Comparison of ENCODE assay signal across 3 cellular contexts in the genomic region with DNA sequence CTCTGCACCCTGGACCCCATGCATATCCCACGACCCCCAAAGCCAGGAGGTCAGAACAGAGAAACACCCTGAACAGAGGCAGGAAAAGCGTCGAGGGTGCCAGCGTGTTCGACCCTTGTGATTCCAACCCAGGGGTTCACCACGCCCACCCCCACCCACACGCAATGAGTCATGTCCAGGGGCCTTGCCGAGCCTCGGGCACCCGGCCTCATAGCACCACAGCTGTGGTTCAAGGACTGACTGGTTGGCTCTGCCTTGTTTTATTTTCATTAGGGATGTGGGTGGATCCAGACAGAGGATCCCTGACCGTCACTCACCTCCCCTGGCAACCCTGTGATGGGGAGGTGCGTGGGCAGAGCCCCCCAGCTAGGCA.
TF ChIP-seq lines count a peak whose summit lies in the region.

No MANE protein-coding gene starts in this region.

TF ChIP-seq in SK-N-SH treated with all-trans-retinoic acid at 6 μM for 48 hours, 23 proteins besides CTCF, POLR2A, EP300 and RAD21:
- no peak for TF ChIP-seq PPARA (CRISPR knock-in tag; IDR thresholded peaks at IDR 0.05; ENCODE audit: borderline replicate concordance)
- TF ChIP-seq ZC3H10 (CRISPR knock-in tag; IDR thresholded peaks at IDR 0.05) = no peak
- no peak for TF ChIP-seq ZNF565 (CRISPR knock-in tag; conservative IDR thresholded peaks at IDR 0.05; ENCODE audit: low read depth)
- TF ChIP-seq GLIS3 (CRISPR knock-in tag; IDR thresholded peaks at IDR 0.05) = no peak
- TF ChIP-seq CSDC2 (CRISPR knock-in tag; IDR thresholded peaks at IDR 0.05) = no peak
- no peak for TF ChIP-seq TOX (CRISPR knock-in tag; IDR thresholded peaks at IDR 0.05; ENCODE audit: borderline replicate concordance)
- no peak for TF ChIP-seq ARNTL (CRISPR knock-in tag; IDR thresholded peaks at IDR 0.05; ENCODE audit: borderline replicate concordance, low read depth)
- TF ChIP-seq, protein P1, sequence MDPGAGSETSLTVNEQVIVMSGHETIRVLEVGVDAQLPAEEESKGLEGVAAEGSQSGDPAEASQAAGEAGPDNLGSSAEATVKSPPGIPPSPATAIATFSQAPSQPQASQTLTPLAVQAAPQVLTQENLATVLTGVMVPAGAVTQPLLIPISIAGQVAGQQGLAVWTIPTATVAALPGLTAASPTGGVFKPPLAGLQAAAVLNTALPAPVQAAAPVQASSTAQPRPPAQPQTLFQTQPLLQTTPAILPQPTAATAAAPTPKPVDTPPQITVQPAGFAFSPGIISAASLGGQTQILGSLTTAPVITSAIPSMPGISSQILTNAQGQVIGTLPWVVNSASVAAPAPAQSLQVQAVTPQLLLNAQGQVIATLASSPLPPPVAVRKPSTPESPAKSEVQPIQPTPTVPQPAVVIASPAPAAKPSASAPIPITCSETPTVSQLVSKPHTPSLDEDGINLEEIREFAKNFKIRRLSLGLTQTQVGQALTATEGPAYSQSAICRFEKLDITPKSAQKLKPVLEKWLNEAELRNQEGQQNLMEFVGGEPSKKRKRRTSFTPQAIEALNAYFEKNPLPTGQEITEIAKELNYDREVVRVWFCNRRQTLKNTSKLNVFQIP (CRISPR knock-in tag; IDR thresholded peaks at IDR 0.05; ENCODE audit: borderline replicate concordance, low read depth) = no peak
- no peak for TF ChIP-seq ZFP30 (CRISPR knock-in tag; IDR thresholded peaks at IDR 0.05)
- no peak for TF ChIP-seq TCF4 (CRISPR knock-in tag; IDR thresholded peaks at IDR 0.05; ENCODE audit: borderline replicate concordance)
- TF ChIP-seq, protein P2, sequence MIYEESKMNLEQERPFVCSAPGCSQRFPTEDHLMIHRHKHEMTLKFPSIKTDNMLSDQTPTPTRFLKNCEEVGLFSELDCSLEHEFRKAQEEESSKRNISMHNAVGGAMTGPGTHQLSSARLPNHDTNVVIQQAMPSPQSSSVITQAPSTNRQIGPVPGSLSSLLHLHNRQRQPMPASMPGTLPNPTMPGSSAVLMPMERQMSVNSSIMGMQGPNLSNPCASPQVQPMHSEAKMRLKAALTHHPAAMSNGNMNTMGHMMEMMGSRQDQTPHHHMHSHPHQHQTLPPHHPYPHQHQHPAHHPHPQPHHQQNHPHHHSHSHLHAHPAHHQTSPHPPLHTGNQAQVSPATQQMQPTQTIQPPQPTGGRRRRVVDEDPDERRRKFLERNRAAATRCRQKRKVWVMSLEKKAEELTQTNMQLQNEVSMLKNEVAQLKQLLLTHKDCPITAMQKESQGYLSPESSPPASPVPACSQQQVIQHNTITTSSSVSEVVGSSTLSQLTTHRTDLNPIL (CRISPR knock-in tag; IDR thresholded peaks at IDR 0.05; ENCODE audit: low read depth) = no peak
- TF ChIP-seq, protein P3, sequence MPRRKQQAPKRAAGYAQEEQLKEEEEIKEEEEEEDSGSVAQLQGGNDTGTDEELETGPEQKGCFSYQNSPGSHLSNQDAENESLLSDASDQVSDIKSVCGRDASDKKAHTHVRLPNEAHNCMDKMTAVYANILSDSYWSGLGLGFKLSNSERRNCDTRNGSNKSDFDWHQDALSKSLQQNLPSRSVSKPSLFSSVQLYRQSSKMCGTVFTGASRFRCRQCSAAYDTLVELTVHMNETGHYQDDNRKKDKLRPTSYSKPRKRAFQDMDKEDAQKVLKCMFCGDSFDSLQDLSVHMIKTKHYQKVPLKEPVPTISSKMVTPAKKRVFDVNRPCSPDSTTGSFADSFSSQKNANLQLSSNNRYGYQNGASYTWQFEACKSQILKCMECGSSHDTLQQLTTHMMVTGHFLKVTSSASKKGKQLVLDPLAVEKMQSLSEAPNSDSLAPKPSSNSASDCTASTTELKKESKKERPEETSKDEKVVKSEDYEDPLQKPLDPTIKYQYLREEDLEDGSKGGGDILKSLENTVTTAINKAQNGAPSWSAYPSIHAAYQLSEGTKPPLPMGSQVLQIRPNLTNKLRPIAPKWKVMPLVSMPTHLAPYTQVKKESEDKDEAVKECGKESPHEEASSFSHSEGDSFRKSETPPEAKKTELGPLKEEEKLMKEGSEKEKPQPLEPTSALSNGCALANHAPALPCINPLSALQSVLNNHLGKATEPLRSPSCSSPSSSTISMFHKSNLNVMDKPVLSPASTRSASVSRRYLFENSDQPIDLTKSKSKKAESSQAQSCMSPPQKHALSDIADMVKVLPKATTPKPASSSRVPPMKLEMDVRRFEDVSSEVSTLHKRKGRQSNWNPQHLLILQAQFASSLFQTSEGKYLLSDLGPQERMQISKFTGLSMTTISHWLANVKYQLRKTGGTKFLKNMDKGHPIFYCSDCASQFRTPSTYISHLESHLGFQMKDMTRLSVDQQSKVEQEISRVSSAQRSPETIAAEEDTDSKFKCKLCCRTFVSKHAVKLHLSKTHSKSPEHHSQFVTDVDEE (CRISPR knock-in tag; IDR thresholded peaks at IDR 0.05) = no peak
- TF ChIP-seq BACH2 (CRISPR knock-in tag; IDR thresholded peaks at IDR 0.05; ENCODE audit: borderline replicate concordance) = no peak
- no peak for TF ChIP-seq ZNF70 (CRISPR knock-in tag; IDR thresholded peaks at IDR 0.05)
TF ChIP-seq in SK-N-SH treated with all-trans-retinoic acid at 6 μM for 48 hours: peak in this region for 0.

TF ChIP-seq in SK-N-SH, 30 proteins besides CTCF, POLR2A, EP300 and RAD21:
- TF ChIP-seq NRF1 (IDR thresholded peaks at IDR 0.05; ENCODE audit: low read depth, low read length) = no peak
- TF ChIP-seq, protein P4, sequence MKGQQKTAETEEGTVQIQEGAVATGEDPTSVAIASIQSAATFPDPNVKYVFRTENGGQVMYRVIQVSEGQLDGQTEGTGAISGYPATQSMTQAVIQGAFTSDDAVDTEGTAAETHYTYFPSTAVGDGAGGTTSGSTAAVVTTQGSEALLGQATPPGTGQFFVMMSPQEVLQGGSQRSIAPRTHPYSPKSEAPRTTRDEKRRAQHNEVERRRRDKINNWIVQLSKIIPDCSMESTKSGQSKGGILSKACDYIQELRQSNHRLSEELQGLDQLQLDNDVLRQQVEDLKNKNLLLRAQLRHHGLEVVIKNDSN (IDR thresholded peaks at IDR 0.05; ENCODE audit: borderline replicate concordance, low read depth) = no peak

TF ChIP-seq in GM12878, 131 proteins besides CTCF, POLR2A, EP300 and RAD21:
- no peak for TF ChIP-seq POLR2AphosphoS5 (IDR thresholded peaks at IDR 0.05; ENCODE audit: low read length)
- TF ChIP-seq TBL1XR1 (IDR thresholded peaks at IDR 0.05; ENCODE audit: low read depth, low read length) = no peak
- TF ChIP-seq BRCA1 (IDR thresholded peaks at IDR 0.05; ENCODE audit: low read depth, low read length) = no peak
- no peak for TF ChIP-seq KLF5 (IDR thresholded peaks at IDR 0.05; ENCODE audit: partially characterized antibody)
- TF ChIP-seq SMC3 (IDR thresholded peaks at IDR 0.05; ENCODE audit: borderline replicate concordance, low read length) = no peak
- TF ChIP-seq KAT2A (conservative IDR thresholded peaks at IDR 0.05; ENCODE audit: control insufficient read depth, low read depth, low read length) = no peak
- TF ChIP-seq, protein P5, sequence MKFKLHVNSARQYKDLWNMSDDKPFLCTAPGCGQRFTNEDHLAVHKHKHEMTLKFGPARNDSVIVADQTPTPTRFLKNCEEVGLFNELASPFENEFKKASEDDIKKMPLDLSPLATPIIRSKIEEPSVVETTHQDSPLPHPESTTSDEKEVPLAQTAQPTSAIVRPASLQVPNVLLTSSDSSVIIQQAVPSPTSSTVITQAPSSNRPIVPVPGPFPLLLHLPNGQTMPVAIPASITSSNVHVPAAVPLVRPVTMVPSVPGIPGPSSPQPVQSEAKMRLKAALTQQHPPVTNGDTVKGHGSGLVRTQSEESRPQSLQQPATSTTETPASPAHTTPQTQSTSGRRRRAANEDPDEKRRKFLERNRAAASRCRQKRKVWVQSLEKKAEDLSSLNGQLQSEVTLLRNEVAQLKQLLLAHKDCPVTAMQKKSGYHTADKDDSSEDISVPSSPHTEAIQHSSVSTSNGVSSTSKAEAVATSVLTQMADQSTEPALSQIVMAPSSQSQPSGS (IDR thresholded peaks at IDR 0.05; ENCODE audit: low read length) = no peak
- no peak for TF ChIP-seq FOXM1 (IDR thresholded peaks at IDR 0.05; ENCODE audit: low read depth, low read length)
- no peak for TF ChIP-seq MXI1 (IDR thresholded peaks at IDR 0.05; ENCODE audit: low read depth, low read length)
- TF ChIP-seq, protein P6, sequence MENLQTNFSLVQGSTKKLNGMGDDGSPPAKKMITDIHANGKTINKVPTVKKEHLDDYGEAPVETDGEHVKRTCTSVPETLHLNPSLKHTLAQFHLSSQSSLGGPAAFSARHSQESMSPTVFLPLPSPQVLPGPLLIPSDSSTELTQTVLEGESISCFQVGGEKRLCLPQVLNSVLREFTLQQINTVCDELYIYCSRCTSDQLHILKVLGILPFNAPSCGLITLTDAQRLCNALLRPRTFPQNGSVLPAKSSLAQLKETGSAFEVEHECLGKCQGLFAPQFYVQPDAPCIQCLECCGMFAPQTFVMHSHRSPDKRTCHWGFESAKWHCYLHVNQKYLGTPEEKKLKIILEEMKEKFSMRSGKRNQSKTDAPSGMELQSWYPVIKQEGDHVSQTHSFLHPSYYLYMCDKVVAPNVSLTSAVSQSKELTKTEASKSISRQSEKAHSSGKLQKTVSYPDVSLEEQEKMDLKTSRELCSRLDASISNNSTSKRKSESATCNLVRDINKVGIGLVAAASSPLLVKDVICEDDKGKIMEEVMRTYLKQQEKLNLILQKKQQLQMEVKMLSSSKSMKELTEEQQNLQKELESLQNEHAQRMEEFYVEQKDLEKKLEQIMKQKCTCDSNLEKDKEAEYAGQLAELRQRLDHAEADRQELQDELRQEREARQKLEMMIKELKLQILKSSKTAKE (IDR thresholded peaks at IDR 0.05; ENCODE audit: low read depth, poor library complexity, severe bottlenecking) = no peak
- no peak for TF ChIP-seq STAT3 (IDR thresholded peaks at IDR 0.05; ENCODE audit: low read depth, low read length)
- TF ChIP-seq SREBF1 (IDR thresholded peaks at IDR 0.05; ENCODE audit: low read length) = no peak
- no peak for TF ChIP-seq FOXK2 (IDR thresholded peaks at IDR 0.05)
- TF ChIP-seq, protein P7, sequence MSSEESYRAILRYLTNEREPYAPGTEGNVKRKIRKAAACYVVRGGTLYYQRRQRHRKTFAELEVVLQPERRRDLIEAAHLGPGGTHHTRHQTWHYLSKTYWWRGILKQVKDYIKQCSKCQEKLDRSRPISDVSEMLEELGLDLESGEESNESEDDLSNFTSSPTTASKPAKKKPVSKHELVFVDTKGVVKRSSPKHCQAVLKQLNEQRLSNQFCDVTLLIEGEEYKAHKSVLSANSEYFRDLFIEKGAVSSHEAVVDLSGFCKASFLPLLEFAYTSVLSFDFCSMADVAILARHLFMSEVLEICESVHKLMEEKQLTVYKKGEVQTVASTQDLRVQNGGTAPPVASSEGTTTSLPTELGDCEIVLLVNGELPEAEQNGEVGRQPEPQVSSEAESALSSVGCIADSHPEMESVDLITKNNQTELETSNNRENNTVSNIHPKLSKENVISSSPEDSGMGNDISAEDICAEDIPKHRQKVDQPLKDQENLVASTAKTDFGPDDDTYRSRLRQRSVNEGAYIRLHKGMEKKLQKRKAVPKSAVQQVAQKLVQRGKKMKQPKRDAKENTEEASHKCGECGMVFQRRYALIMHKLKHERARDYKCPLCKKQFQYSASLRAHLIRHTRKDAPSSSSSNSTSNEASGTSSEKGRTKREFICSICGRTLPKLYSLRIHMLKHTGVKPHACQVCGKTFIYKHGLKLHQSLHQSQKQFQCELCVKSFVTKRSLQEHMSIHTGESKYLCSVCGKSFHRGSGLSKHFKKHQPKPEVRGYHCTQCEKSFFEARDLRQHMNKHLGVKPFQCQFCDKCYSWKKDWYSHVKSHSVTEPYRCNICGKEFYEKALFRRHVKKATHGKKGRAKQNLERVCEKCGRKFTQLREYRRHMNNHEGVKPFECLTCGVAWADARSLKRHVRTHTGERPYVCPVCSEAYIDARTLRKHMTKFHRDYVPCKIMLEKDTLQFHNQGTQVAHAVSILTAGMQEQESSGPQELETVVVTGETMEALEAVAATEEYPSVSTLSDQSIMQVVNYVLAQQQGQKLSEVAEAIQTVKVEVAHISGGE (CRISPR knock-in tag; IDR thresholded peaks at IDR 0.05) = no peak
- TF ChIP-seq, protein P8, sequence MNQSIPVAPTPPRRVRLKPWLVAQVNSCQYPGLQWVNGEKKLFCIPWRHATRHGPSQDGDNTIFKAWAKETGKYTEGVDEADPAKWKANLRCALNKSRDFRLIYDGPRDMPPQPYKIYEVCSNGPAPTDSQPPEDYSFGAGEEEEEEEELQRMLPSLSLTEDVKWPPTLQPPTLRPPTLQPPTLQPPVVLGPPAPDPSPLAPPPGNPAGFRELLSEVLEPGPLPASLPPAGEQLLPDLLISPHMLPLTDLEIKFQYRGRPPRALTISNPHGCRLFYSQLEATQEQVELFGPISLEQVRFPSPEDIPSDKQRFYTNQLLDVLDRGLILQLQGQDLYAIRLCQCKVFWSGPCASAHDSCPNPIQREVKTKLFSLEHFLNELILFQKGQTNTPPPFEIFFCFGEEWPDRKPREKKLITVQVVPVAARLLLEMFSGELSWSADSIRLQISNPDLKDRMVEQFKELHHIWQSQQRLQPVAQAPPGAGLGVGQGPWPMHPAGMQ (IDR thresholded peaks at IDR 0.05; ENCODE audit: borderline replicate concordance) = no peak
- TF ChIP-seq GATAD2B (conservative IDR thresholded peaks at IDR 0.05; ENCODE audit: low read depth) = no peak
- no peak for TF ChIP-seq JUNB (IDR thresholded peaks at IDR 0.05)
- TF ChIP-seq SMAD5 (IDR thresholded peaks at IDR 0.05; ENCODE audit: low read depth) = no peak
- TF ChIP-seq PAX5 (IDR thresholded peaks at IDR 0.05; ENCODE audit: borderline replicate concordance, low read depth, low read length) = no peak
